In the genomic region with DNA sequence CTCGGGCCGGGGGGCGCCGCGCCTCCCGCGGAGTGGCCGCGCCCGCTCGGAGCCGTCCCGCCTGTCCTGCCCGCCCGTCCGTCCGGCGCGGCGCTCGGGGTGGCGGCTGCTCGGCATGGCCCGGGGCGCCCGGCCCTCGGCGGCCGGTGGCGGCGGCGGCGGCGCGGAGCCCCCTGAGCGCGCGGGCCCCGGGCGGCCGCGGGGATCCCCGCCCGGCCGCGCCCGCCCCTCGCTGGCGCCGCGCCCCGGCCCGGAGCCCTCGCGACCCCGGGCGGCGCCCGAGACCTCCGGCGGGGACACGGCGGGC, we compare ENCODE assay signal across 8 cellular contexts. TPM values are rescaled to one million over a fixed set of nuclear protein-coding genes. Genes with fewer than 3 reads are reported as not detected.
DNase-seq lines count a peak whose midpoint lies in the region; ATAC-seq, FAIRE-seq and TF ChIP-seq lines count a peak whose summit lies in the region.

No MANE protein-coding gene starts in this region.

- no CpG with 5 or more reads among the region's 63 CpGs for WGBS in A549 (ENCODE audit: missing lambda C conversion rate)
- 0% methylated on average over 30 of the region's 63 CpGs; no CpG with 5 or more reads in 1 of the 2 experiments for WGBS in IMR-90 (ENCODE audit: extremely low coverage in 2 of 2, insufficient read length in 1 of 2), 2 experiments
- no CpG with 5 or more reads among the region's 63 CpGs for WGBS in iPS DF 6.9 (ENCODE audit: insufficient coverage, insufficient read length)

- no peak overlapping the region for H4K8ac ChIP-seq in IMR-90 (ENCODE audit: low read depth in 2 of 2, low read length in 2 of 2)

- H4K20me1 ChIP-seq in IMR-90 (ENCODE audit: insufficient read depth, low read length), result no peaks in the 10 kb centered on the region

- H3K27ac ChIP-seq in A549 (peak overlapping the region; percentile 74 to 87), IMR-90 (ENCODE audit: insufficient read depth, low read length) (no peak overlapping the region), iPS DF 6.9 (ENCODE audit: low read length) (no peak overlapping the region)

- peak overlapping the region; percentile 84 for H3K4me3 ChIP-seq in A549
- H3K4me3 ChIP-seq in IMR-90 (ENCODE audit: insufficient read depth, low read depth, low read length), result peak overlapping the region; percentile 43
- peak overlapping the region; percentile 63 for H3K4me3 ChIP-seq in iPS DF 6.9 (ENCODE audit: low read length)
- H3K4me3 ChIP-seq in HAP-1, result no peak overlapping the region

- peaks cover 14% of the 10 kb centered on the region for H3K27me3 ChIP-seq in IMR-90 (ENCODE audit: control insufficient read depth, insufficient read depth, low read length)
- no peaks in the 10 kb centered on the region for H3K27me3 ChIP-seq in iPS DF 6.9 (ENCODE audit: control insufficient read depth, insufficient read depth, low read length)
- peaks cover 6% of the 10 kb centered on the region; the same call in 1 of the 2 replicates for H3K27me3 ChIP-seq in HAP-1 (ENCODE audit: low read depth)

- H3K4me2 ChIP-seq in A549, result peak overlapping the region; percentile 98
- H3K4me2 ChIP-seq in IMR-90 (ENCODE audit: low read depth, low read length), result no peak overlapping the region

- H3K4me1 ChIP-seq in A549 (peaks cover 8% of the 10 kb centered on the region; the same call in 1 of the 3 replicates), IMR-90 (ENCODE audit: control insufficient read depth, insufficient read depth, low read length) (no peaks in the 10 kb centered on the region; the same call in 1 of the 2 replicates), iPS DF 6.9 (ENCODE audit: control insufficient read depth, insufficient read depth, low read length) (no peaks in the 10 kb centered on the region; the same call in 1 of the 2 replicates), HAP-1 (no peaks in the 10 kb centered on the region)

- intact Hi-C loops in IMR-90 (cut with micrococcal nuclease), result loop anchor here (2.0 to 10.0 kb wide), 5 partner anchors 133 to 459 kb away; no protein-coding TSS in a partner anchor

- no peak overlapping the region for H2BK5ac ChIP-seq in IMR-90 (ENCODE audit: low read depth, low read length, poor library complexity, severe bottlenecking)

- no peak overlapping the region for H3K4ac ChIP-seq in IMR-90 (ENCODE audit: low read depth, low read length)

- ATAC-seq in A549, result peak in 1 of 2 experiments; percentile 48; a peak in 3 of 6 replicates
- peak; percentile 11 for ATAC-seq in GM21526 (IDR thresholded peaks at IDR 0.05; ENCODE audit: low FRiP score, unreplicated experiment)
- ATAC-seq in IMR-90 (ENCODE audit: low read depth), result peak; percentile 35
- no peak for ATAC-seq in GM18519 (IDR thresholded peaks at IDR 0.05; ENCODE audit: low FRiP score, unreplicated experiment)

- FAIRE-seq in A549 (lab: Jason Lieb, UNC), result no peak

- H3K36me3 ChIP-seq in IMR-90 (ENCODE audit: control insufficient read depth, insufficient read depth, low read length), result no peaks in the 10 kb centered on the region
- H3K36me3 ChIP-seq in iPS DF 6.9 (ENCODE audit: control insufficient read depth, insufficient read depth, low read length), result no peaks in the 10 kb centered on the region
- H3K36me3 ChIP-seq in HAP-1 (replicated peaks), result no peaks in the 10 kb centered on the region

- TF ChIP-seq POLR2A in A549 (IDR thresholded peaks at IDR 0.05; ENCODE audit: low read length) (no peak), IMR-90 (IDR thresholded peaks at IDR 0.05; ENCODE audit: low read depth, low read length) (no peak)

- POLR2A ChIA-PET in A549 (lab: Yijun Ruan, JAX), result interaction anchor here (1.1 kb wide), 1 partner anchor 543 kb away, joined by 3 read pairs; no protein-coding TSS in a partner anchor
- POLR2A ChIA-PET in IMR-90 (lab: Charles Lee; ENCODE audit: unreplicated experiment), result no interaction called here

- no peak overlapping the region for H3K23ac ChIP-seq in IMR-90 (ENCODE audit: low read depth, low read length)

- H3K9ac ChIP-seq in IMR-90 (ENCODE audit: low read depth, low read length), result no peak overlapping the region

- no TSS peak for BruUV-seq in IMR-90 (replicated peaks; lab: Mats Ljungman, UMichigan)

- H3K18ac ChIP-seq in IMR-90 (ENCODE audit: low read depth, low read length), result no peak overlapping the region

- H3K9me1 ChIP-seq in IMR-90 (ENCODE audit: insufficient read depth, low read length), result no peaks in the 10 kb centered on the region

- DNase-seq in A549 (ENCODE audit: low read depth in 1 of 2, low spot score in 1 of 2) (no peak), IMR-90 (no peak), iPS DF 6.9 (ENCODE audit: low read depth, low spot score) (no peak), C1 segment of cervical spinal cord (lab: John Stamatoyannopoulos, UW) (no peak), HAP-1 (ENCODE audit: low spot score in 2 of 2) (no peak), putamen (ENCODE audit: low spot score) (no peak)

- H3K56ac ChIP-seq in IMR-90 (ENCODE audit: extremely low read depth, insufficient read depth, low read length), result no peak overlapping the region

- no peak overlapping the region for H4K5ac ChIP-seq in IMR-90 (ENCODE audit: low read depth, low read length)

- H4K91ac ChIP-seq in IMR-90 (ENCODE audit: insufficient read depth, low read depth, low read length), result no peak overlapping the region

- H3K79me1 ChIP-seq in IMR-90 (ENCODE audit: low read depth in 1 of 2, low read length in 2 of 2), result no peaks in the 10 kb centered on the region

- no peak for TF ChIP-seq EP300 in A549 (IDR thresholded peaks at IDR 0.05)

- H2BK120ac ChIP-seq in IMR-90 (ENCODE audit: low read depth, low read length), result no peak overlapping the region

- H3K9me3 ChIP-seq in A549, result no peaks in the 10 kb centered on the region
- no peaks in the 10 kb centered on the region for H3K9me3 ChIP-seq in IMR-90 (ENCODE audit: control insufficient read depth, insufficient read depth, low read length)
- H3K9me3 ChIP-seq in iPS DF 6.9 (ENCODE audit: control insufficient read depth, insufficient read depth, low read length), result no peaks in the 10 kb centered on the region
- H3K9me3 ChIP-seq in HAP-1, result no peaks in the 10 kb centered on the region

- H2AFZ ChIP-seq in IMR-90 (replicated peaks; ENCODE audit: low read length, poor library complexity), result peak overlapping the region; percentile 91

- no peak overlapping the region for H3K14ac ChIP-seq in IMR-90 (replicated peaks; ENCODE audit: low read depth, low read length)

- CTCF ChIA-PET in A549 (lab: Yijun Ruan, JAX) (interaction anchor here (0.6 to 4.7 kb wide), 19 partner anchors 9 to 1162 kb away, joined by 3 to 31 read pairs (median 4); no protein-coding TSS in a partner anchor), IMR-90 (lab: Yijun Ruan, JAX) (interaction anchor here (0.6 kb wide), 1 partner anchor 247 kb away, joined by 3 read pairs; no protein-coding TSS in a partner anchor)

- no peak overlapping the region for H2AK9ac ChIP-seq in IMR-90 (replicated peaks; ENCODE audit: low read depth, low read length, poor library complexity)

- no peak overlapping the region for H2AK5ac ChIP-seq in IMR-90 (ENCODE audit: low read depth, low read length)

- dilution Hi-C loops in IMR-90 (cut with HindIII; ENCODE audit: low sequenced_read_pairs, unreplicated experiment), result no loop called here

- TF ChIP-seq CTCF in A549 (IDR thresholded peaks at IDR 0.05) (no peak), IMR-90 (conservative IDR thresholded peaks at IDR 0.05; ENCODE audit: low read depth, low read length) (no peak)

- in situ Hi-C loops in IMR-90 (cut with MboI; ENCODE audit: low sequenced_read_pairs) (no loop called here), HAP-1 (cut with MboI; ENCODE audit: low sequenced_read_pairs) (no loop called here)

- H2BK15ac ChIP-seq in IMR-90 (ENCODE audit: low read depth, low read length), result no peak overlapping the region

- H2BK20ac ChIP-seq in IMR-90 (ENCODE audit: low read depth, low read length), result no peak overlapping the region

- TF ChIP-seq RAD21 in A549 (conservative IDR thresholded peaks at IDR 0.05 in 1 of 2, IDR thresholded peaks at IDR 0.05 in 1 of 2) (no peak), IMR-90 (IDR thresholded peaks at IDR 0.05; ENCODE audit: low read length) (no peak)

TF ChIP-seq in A549, 52 proteins besides CTCF, POLR2A, EP300 and RAD21:
- TF ChIP-seq HOXB13 (CRISPR knock-in tag; IDR thresholded peaks at IDR 0.05; ENCODE audit: low read depth) (no peak), JUNB (IDR thresholded peaks at IDR 0.05) (no peak), ZSCAN20 (CRISPR knock-in tag; IDR thresholded peaks at IDR 0.05) (no peak)
TF ChIP-seq in A549: peak in this region for 0.

TF ChIP-seq in IMR-90, 13 proteins besides CTCF, POLR2A, EP300 and RAD21:
- TF ChIP-seq CHD1 (IDR thresholded peaks at IDR 0.05; ENCODE audit: low read depth, low read length) (no peak), CEBPB (IDR thresholded peaks at IDR 0.05; ENCODE audit: low read depth, low read length) (no peak), NFE2L2 (IDR thresholded peaks at IDR 0.05; ENCODE audit: low read depth, low read length) (no peak), MAFK (IDR thresholded peaks at IDR 0.05; ENCODE audit: low read depth, low read length) (no peak), BHLHE40 (IDR thresholded peaks at IDR 0.05; ENCODE audit: low read depth, low read length) (no peak), MAZ (IDR thresholded peaks at IDR 0.05; ENCODE audit: borderline replicate concordance, low read depth, low read length) (no peak), SMC3 (IDR thresholded peaks at IDR 0.05; ENCODE audit: low read depth, low read length) (no peak), MXI1 (IDR thresholded peaks at IDR 0.05; ENCODE audit: borderline replicate concordance, low read depth, low read length) (no peak)
- TF ChIP-seq, protein P1, sequence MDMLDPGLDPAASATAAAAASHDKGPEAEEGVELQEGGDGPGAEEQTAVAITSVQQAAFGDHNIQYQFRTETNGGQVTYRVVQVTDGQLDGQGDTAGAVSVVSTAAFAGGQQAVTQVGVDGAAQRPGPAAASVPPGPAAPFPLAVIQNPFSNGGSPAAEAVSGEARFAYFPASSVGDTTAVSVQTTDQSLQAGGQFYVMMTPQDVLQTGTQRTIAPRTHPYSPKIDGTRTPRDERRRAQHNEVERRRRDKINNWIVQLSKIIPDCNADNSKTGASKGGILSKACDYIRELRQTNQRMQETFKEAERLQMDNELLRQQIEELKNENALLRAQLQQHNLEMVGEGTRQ (IDR thresholded peaks at IDR 0.05; ENCODE audit: low read depth, low read length), result no peak

RNA-seq across cellular contexts. Expression of gene SDK1, which starts 0.4 kb away (rescaled TPM):
- polyA plus RNA-seq in A549 (2011; rRNA removed) (0.12 and 0.20 TPM in 2 replicates), A549 (2017; fragmentation: RNase III; extraction: RNeasy Plus Mini Kit Qiagen cat#74134 plus additional on column Dnase treatment) (0.28 to 0.65 TPM (median 0.29 TPM) in 3 replicates), IMR-90 (2012; rRNA removed) (1.3 and 1.5 TPM in 2 replicates)
- 0.05 and 0.09 TPM in 2 replicates for polyA plus RNA-seq in A549 (2012; cell fraction: cytosol; rRNA removed)
- polyA plus RNA-seq in A549 (2012; cell fraction: nucleus; rRNA removed), result 0.13 and 0.18 TPM in 2 replicates
- 0.25 and 0.49 TPM in 2 replicates for polyA minus RNA-seq in A549 (2011; rRNA and poly(A)+ RNA removed)
- total RNA-seq in IMR-90 (2012; rRNA removed), result 1.1 and 1.6 TPM in 2 replicates
- polyA plus RNA-seq in IMR-90 (2012; cell fraction: cytosol; rRNA removed), result 1.0 and 1.4 TPM in 2 replicates
- polyA plus RNA-seq in IMR-90 (2012; cell fraction: nucleus; rRNA removed; ENCODE audit: low replicate concordance), result 3.7 and 4.4 TPM in 2 replicates

Comparison
In these comparisons a context has a peak if more than half of its experiments do, and no peak if none do; other contexts are left out.
1. H3K27ac ChIP-seq: peak in A549 (2 of 2); none in IMR-90 (single experiment) and iPS DF 6.9 (single experiment).